In genomic region chr4:123649248-123649643, GRCh38 we compare ENCODE assay signal across 9 cellular contexts.
A peak's percentile ranks its signal among the peaks of the same experiment; 100 is the strongest.
DNase-seq lines count a peak whose midpoint lies in the region; ATAC-seq and TF ChIP-seq lines count a peak whose summit lies in the region.
"Had no signal": no experiment of that assay in that cellular context is flagged by ENCODE, and none has a peak within 500 bp of the region (broad histone marks: within the 10 kb centered on the region; RNA-seq: fewer than 3 reads in every experiment).

No MANE protein-coding gene starts in this region.

- H3K27me3 Mint-ChIP-seq in nephron progenitor cell (ENCODE audit: low read depth, poor library complexity) (no peaks in the 10 kb centered on the region), immature natural killer cell (ENCODE audit: low read depth in 3 of 3) (no peaks in the 10 kb centered on the region)
- no peaks in the 10 kb centered on the region for H3K27me3 Mint-ChIP-seq in activated CD8-positive, alpha-beta T cell treated with anti-CD3 and anti-CD28 coated beads, Interleukin-2, amount 10 ng/mL, durations not matched to agents 7 days and 5 days (ENCODE audit: low read depth)

- H3K36me3 Mint-ChIP-seq in nephron progenitor cell (ENCODE audit: low read depth) (peaks cover 3% of the 10 kb centered on the region), immature natural killer cell (no peaks in the 10 kb centered on the region)
- H3K36me3 Mint-ChIP-seq in activated CD8-positive, alpha-beta T cell treated with anti-CD3 and anti-CD28 coated beads, Interleukin-2, amount 10 ng/mL, durations not matched to agents 7 days and 5 days (ENCODE audit: low read depth), result peaks cover 1% of the 10 kb centered on the region

- H3K4me1 Mint-ChIP-seq in nephron progenitor cell (peaks cover 12% of the 10 kb centered on the region), immature natural killer cell (no peaks in the 10 kb centered on the region)
- H3K4me1 Mint-ChIP-seq in activated CD8-positive, alpha-beta T cell treated with anti-CD3 and anti-CD28 coated beads, Interleukin-2, amount 10 ng/mL, durations not matched to agents 7 days and 5 days (ENCODE audit: low read depth), result peaks cover 14% of the 10 kb centered on the region

- no peaks in the 10 kb centered on the region for H3K9me3 ChIP-seq in SJSA1 (replicated peaks)

- H3K9me3 Mint-ChIP-seq in nephron progenitor cell, result peaks cover 7% of the 10 kb centered on the region
- H3K9me3 Mint-ChIP-seq in immature natural killer cell, result no peaks in the 10 kb centered on the region
- H3K9me3 Mint-ChIP-seq in activated CD8-positive, alpha-beta T cell treated with anti-CD3 and anti-CD28 coated beads, Interleukin-2, amount 10 ng/mL, durations not matched to agents 7 days and 5 days (ENCODE audit: insufficient read depth), result peaks cover under 1% of the 10 kb centered on the region

- H3K4me3 ChIP-seq in SJSA1, result no peak overlapping the region
- H3K4me3 ChIP-seq: cardiac muscle cell had no signal

- ATAC-seq in GM18861 (IDR thresholded peaks at IDR 0.05; ENCODE audit: unreplicated experiment) (peak; percentile 95), HG02798 (IDR thresholded peaks at IDR 0.05; ENCODE audit: poor library complexity, unreplicated experiment) (peak; percentile 93)
- no peak for ATAC-seq in activated CD8-positive, alpha-beta T cell treated with anti-CD3 and anti-CD28 coated beads, Interleukin-2, amount 10 ng/mL, durations not matched to agents 7 days and 5 days

- H3K36me3 ChIP-seq in SJSA1, result no peaks in the 10 kb centered on the region
- H3K36me3 ChIP-seq: cardiac muscle cell had no signal

- no peak overlapping the region for H3K4me3 Mint-ChIP-seq in nephron progenitor cell
- no peak overlapping the region for H3K4me3 Mint-ChIP-seq in immature natural killer cell
- no peak overlapping the region for H3K4me3 Mint-ChIP-seq in activated CD8-positive, alpha-beta T cell treated with anti-CD3 and anti-CD28 coated beads, Interleukin-2, amount 10 ng/mL, durations not matched to agents 7 days and 5 days

- H3K27me3 ChIP-seq in SJSA1 (replicated peaks), result no peaks in the 10 kb centered on the region
- H3K27me3 ChIP-seq: cardiac muscle cell had no signal

- peak overlapping the region; percentile 83 for H3K27ac Mint-ChIP-seq in nephron progenitor cell
- H3K27ac Mint-ChIP-seq in immature natural killer cell, result no peak overlapping the region
- H3K27ac Mint-ChIP-seq in activated CD8-positive, alpha-beta T cell treated with anti-CD3 and anti-CD28 coated beads, Interleukin-2, amount 10 ng/mL, durations not matched to agents 7 days and 5 days, result no peak overlapping the region

- no peak for TF ChIP-seq CTCF in nephron progenitor cell (IDR thresholded peaks at IDR 0.05)

- POLR2A ChIA-PET in activated CD8-positive, alpha-beta T cell treated with anti-CD3 and anti-CD28 coated beads, Interleukin-2, amount 10 ng/mL, durations not matched to agents 7 days and 5 days (lab: Charles Lee), result no interaction called here

- H3K27ac ChIP-seq in SJSA1, result peak overlapping the region; percentile 76
- H3K27ac ChIP-seq: cardiac muscle cell had no signal

- DNase-seq in SJSA1 (ENCODE audit: low read depth in 1 of 2, low spot score in 2 of 2), result no peak
- DNase-seq in nephron progenitor cell, result no peak
- no peak for DNase-seq in immature natural killer cell
- DNase-seq in HUDEP-2 (lab: John Stamatoyannopoulos, UW; ENCODE audit: unreplicated experiment in 76 of 76), result no peak
- no peak for DNase-seq in activated CD8-positive, alpha-beta T cell treated with anti-CD3 and anti-CD28 coated beads, Interleukin-2, amount 10 ng/mL, durations not matched to agents 7 days and 5 days
- no peak for DNase-seq in activated T-cell treated with anti-CD3 and anti-CD28 coated beads for 4 hours

- CTCF ChIA-PET in activated CD8-positive, alpha-beta T cell treated with anti-CD3 and anti-CD28 coated beads, Interleukin-2, amount 10 ng/mL, durations not matched to agents 7 days and 5 days (lab: Charles Lee), result interaction anchor here (1.2 to 3.4 kb wide), 4 partner anchors 9 to 85 kb away, joined by 3 to 11 read pairs (median 6); no protein-coding TSS in a partner anchor

- H3K4me1 ChIP-seq in SJSA1 (replicated peaks), result peaks cover 17% of the 10 kb centered on the region
